22 cellular contexts compared by ENCODE assay signal in genomic region chr10:5938291-5938690, GRCh38.
"Had no signal": no experiment of that assay in that cellular context is flagged by ENCODE, and none has a peak within 500 bp of the region (broad histone marks: within the 10 kb centered on the region; RNA-seq: fewer than 3 reads in every experiment).

No MANE protein-coding gene starts in this region.

- H3K27ac Mint-ChIP-seq: memory B cell; neural progenitor cell; stimulated activated memory B cell treated with anti-CD40 and anti-IgM and Interleukin-4, amounts not matched to agents 10 μg/mL and 1 μg/mL and 100 μg/mL, for 72 hours had no signal

- H3K4me3 Mint-ChIP-seq: memory B cell; natural killer cell; neural progenitor cell; stimulated activated memory B cell treated with anti-CD40 and anti-IgM and Interleukin-4, amounts not matched to agents 10 μg/mL and 1 μg/mL and 100 μg/mL, for 72 hours; stimulated activated naive CD8-positive, alpha-beta T cell treated with anti-CD3 and anti-CD28 coated beads, Interleukin-15, Interleukin-2, amounts not matched to agents 100 ng/mL and 50 ng/mL, for 24 hours had no signal

- DNase-seq: dorsolateral prefrontal cortex; effector CD4-positive, alpha-beta T cell; foreskin fibroblast; gastrocnemius medialis; head of caudate nucleus; natural killer cell; sigmoid colon; stimulated activated CD4-positive, alpha-beta T cell treated with anti-CD3 and anti-CD28 coated beads, Interleukin-2, amount 100 ng/mL, for 24 hours; stimulated activated CD4-positive, alpha-beta T cell treated with anti-CD3 and anti-CD28 coated beads, Interleukin-4, amount 100 ng/mL, for 24 hours; upper lobe of left lung; uterus had no signal

- H3K36me3 ChIP-seq: neural progenitor cell, uterus had no signal

- H3K9me3 Mint-ChIP-seq: memory B cell; natural killer cell; neural progenitor cell; stimulated activated memory B cell treated with anti-CD40 and anti-IgM and Interleukin-4, amounts not matched to agents 10 μg/mL and 1 μg/mL and 100 μg/mL, for 72 hours; stimulated activated naive CD8-positive, alpha-beta T cell treated with anti-CD3 and anti-CD28 coated beads, Interleukin-15, Interleukin-2, amounts not matched to agents 100 ng/mL and 50 ng/mL, for 24 hours had no signal

- H3K36me3 Mint-ChIP-seq: natural killer cell had no signal

- H3K4me1 ChIP-seq: neural progenitor cell, prostate gland had no signal

- H3K4me3 ChIP-seq: dorsolateral prefrontal cortex, gastrocnemius medialis, lung, neural progenitor cell, prostate gland, right atrium auricular region, sigmoid colon, thoracic aorta, tibial nerve, upper lobe of left lung, uterus had no signal

- H3K27me3 Mint-ChIP-seq: memory B cell; stimulated activated memory B cell treated with anti-CD40 and anti-IgM and Interleukin-4, amounts not matched to agents 10 μg/mL and 1 μg/mL and 100 μg/mL, for 72 hours; stimulated activated naive CD8-positive, alpha-beta T cell treated with anti-CD3 and anti-CD28 coated beads, Interleukin-15, Interleukin-2, amounts not matched to agents 100 ng/mL and 50 ng/mL, for 24 hours had no signal

- H3K9me3 ChIP-seq: gastrocnemius medialis, prostate gland, right atrium auricular region, sigmoid colon, thoracic aorta, tibial nerve, upper lobe of left lung, uterus had no signal

- H3K27me3 ChIP-seq: dorsolateral prefrontal cortex, gastrocnemius medialis, neural progenitor cell, right atrium auricular region, sigmoid colon, tibial nerve, upper lobe of left lung, uterus had no signal

- ATAC-seq: esophagus mucosa; gastrocnemius medialis; natural killer cell; stimulated activated memory B cell treated with anti-CD40 and anti-IgM and Interleukin-4, amounts not matched to agents 10 μg/mL and 1 μg/mL and 100 μg/mL, for 72 hours had no signal

- H3K4me1 Mint-ChIP-seq: natural killer cell; stimulated activated memory B cell treated with anti-CD40 and anti-IgM and Interleukin-4, amounts not matched to agents 10 μg/mL and 1 μg/mL and 100 μg/mL, for 72 hours had no signal

- H3K27ac ChIP-seq: dorsolateral prefrontal cortex, epithelial cell of prostate, gastrocnemius medialis, neural progenitor cell, prostate gland, right atrium auricular region, sigmoid colon, thoracic aorta, tibial nerve, upper lobe of left lung, uterus had no signal
